In the genomic region with DNA sequence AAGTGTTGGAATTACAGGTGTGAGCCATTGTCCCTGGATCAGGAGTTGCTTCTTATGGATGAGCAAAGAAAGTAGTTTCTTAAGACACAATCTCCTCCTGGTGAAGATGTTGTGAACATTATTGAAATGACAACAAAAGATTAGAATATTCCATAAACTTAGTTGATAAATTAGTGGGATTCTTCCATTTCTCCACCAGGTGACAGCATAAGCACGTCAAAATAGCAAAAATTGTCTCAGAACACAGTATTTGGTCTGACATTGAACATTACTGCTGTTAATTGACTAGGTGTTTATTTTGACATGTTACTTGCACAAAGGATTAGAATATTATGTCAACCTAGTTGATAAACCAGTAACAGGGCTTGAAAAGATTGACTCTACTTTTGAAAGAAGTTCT, we compare ENCODE assay signal across 10 cellular contexts. TPM values are rescaled to one million over a fixed set of nuclear protein-coding genes. Genes with fewer than 3 reads are reported as not detected.
DNase-seq lines count a peak whose midpoint lies in the region; ATAC-seq, FAIRE-seq and TF ChIP-seq lines count a peak whose summit lies in the region.
"Had no signal": no experiment of that assay in that cellular context is flagged by ENCODE, and none has a peak within 500 bp of the region (broad histone marks: within the 10 kb centered on the region; RNA-seq: fewer than 3 reads in every experiment).

No MANE protein-coding gene starts in this region.

- no peak overlapping the region for H3K4me3 ChIP-seq in Jurkat, Clone E6-1 (ENCODE audit: low read length)
- H3K4me3 ChIP-seq: SK-N-MC had no signal

- H3K9me3 Mint-ChIP-seq in brain, result peaks cover 0 to 18% (median 4%) of the 10 kb centered on the region in 5 experiments
- H3K9me3 Mint-ChIP-seq in nephron, result peaks cover 5% of the 10 kb centered on the region

- H3K27ac Mint-ChIP-seq in brain (no peak overlapping the region), nephron (no peak overlapping the region)
- H3K27ac Mint-ChIP-seq: activated naive CD8-positive, alpha-beta T cell had no signal

- no peak for FAIRE-seq in D721Med (lab: Jason Lieb, UNC)

- H3K27me3 Mint-ChIP-seq in brain (no peaks in the 10 kb centered on the region), nephron (ENCODE audit: low read depth) (no peaks in the 10 kb centered on the region)
- H3K27me3 Mint-ChIP-seq: activated naive CD8-positive, alpha-beta T cell had no signal

- peaks cover 6% of the 10 kb centered on the region for H3K4me1 Mint-ChIP-seq in brain
- no peaks in the 10 kb centered on the region for H3K4me1 Mint-ChIP-seq in nephron

- no peak overlapping the region for H3K4me3 Mint-ChIP-seq in brain
- no peak overlapping the region for H3K4me3 Mint-ChIP-seq in nephron
- H3K4me3 Mint-ChIP-seq: activated naive CD8-positive, alpha-beta T cell had no signal

- TF ChIP-seq CTCF in D721Med (IDR thresholded peaks at IDR 0.05; ENCODE audit: insufficient read depth, missing control alignments), result peak; percentile 27
- TF ChIP-seq CTCF in brain (conservative IDR thresholded peaks at IDR 0.05), result peak; percentile 61 to 74
- peak; percentile 39 to 48 (median 45) for TF ChIP-seq CTCF in nephron (IDR thresholded peaks at IDR 0.05; ENCODE audit: unreplicated experiment in 3 of 3)

- H3K36me3 Mint-ChIP-seq in brain, result peaks cover 11% of the 10 kb centered on the region
- peaks cover 5% of the 10 kb centered on the region for H3K36me3 Mint-ChIP-seq in nephron (ENCODE audit: low read depth)
- H3K36me3 Mint-ChIP-seq: activated naive CD8-positive, alpha-beta T cell had no signal

- no peak for DNase-seq in D721Med (ENCODE audit: insufficient read length, low spot score)
- DNase-seq in Jurkat, Clone E6-1 (ENCODE audit: low read depth, low spot score), result peak; percentile 1
- no peak for DNase-seq in stimulated activated CD4-positive, alpha-beta T cell treated with anti-CD3 and anti-CD28 coated beads, Interleukin-1b, Interleukin-23, amount 100 ng/mL, for 48 hours
- no peak for DNase-seq in NOMO-1 treated with dmso at 0.1 percent for 144 hours (lab: John Stamatoyannopoulos, UW; ENCODE audit: unreplicated experiment)
- no peak for DNase-seq in ureter (ENCODE audit: low spot score)

- ATAC-seq in GM19328 (IDR thresholded peaks at IDR 0.05; ENCODE audit: unreplicated experiment), result no peak

RNA-seq across cellular contexts. Expression of gene CLDN34, which starts 21.6 kb away (rescaled TPM):
- polyA plus RNA-seq in Jurkat, Clone E6-1 (2012; ENCODE audit: insufficient read depth, insufficient read length), result not detected
- polyA plus RNA-seq in brain (ENCODE audit: insufficient read depth, low read depth, low replicate concordance), result not detected
- total RNA-seq in ureter, result 4.6 TPM
